1 cellular context compared by ENCODE assay signal in the genomic region with DNA sequence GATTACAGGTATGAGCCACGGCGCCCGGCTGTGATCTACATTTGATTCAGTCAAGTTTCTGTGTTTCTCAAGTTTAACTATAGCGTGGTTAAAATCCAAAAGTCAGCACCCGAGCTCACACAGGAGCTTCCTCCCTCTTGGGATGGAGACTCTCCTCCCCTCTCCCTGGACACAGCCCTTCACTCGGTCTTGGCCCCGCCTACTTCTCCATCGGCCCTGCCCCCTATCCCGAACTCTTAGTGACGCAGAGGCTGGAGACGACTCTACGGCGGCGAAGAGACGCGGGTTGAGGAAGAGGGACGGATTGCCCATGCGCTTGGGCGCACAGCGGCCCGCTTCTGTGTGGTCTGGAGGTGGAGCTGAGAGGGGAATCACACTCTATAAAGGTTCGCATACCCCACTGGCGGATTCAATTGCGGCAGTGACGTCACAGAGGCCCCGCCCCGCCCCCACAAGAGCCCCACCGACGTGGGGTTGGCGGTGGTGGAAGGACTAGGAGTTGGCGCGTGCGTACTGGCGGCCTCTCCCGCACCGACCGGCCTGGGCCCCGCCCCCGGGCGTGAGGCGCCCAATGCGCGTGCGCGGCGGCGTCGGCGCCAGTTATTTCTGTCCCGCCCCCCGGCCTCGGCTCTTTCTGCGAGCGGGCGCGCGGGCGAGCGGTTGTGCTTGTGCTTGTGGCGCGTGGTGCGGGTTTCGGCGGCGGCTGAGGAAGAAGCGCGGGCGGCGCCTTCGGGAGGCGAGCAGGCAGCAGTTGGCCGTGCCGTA.
TF ChIP-seq lines count a peak whose summit lies in the region.

A gene (plus strand): TSS at position 239 of the 765 bp plus-strand sequence. CDS start 694 bp downstream, outside the sequence.

TF ChIP-seq in HEK293, 187 proteins besides CTCF, POLR2A, EP300 and RAD21 (continued from another document):
- TF ChIP-seq ZNF19 (tag by site-specific recombination; IDR thresholded peaks at IDR 0.05; ENCODE audit: low read depth) (no peak), WT1 (tag by site-specific recombination; IDR thresholded peaks at IDR 0.05) (peak; percentile 64), REPIN1 (tag by site-specific recombination; IDR thresholded peaks at IDR 0.05; ENCODE audit: low read depth) (no peak; the same call in 1 of the 2 replicates), ZNF214 (tag by site-specific recombination; IDR thresholded peaks at IDR 0.05; ENCODE audit: borderline replicate concordance) (no peak), GLIS2 (tag by site-specific recombination; IDR thresholded peaks at IDR 0.05) (peak; percentile 95), ZNF114 (tag by site-specific recombination; IDR thresholded peaks at IDR 0.05) (no peak), ZNF529 (tag by site-specific recombination; IDR thresholded peaks at IDR 0.05; ENCODE audit: insufficient replicate concordance) (no peak), KLF16 (tag by site-specific recombination; IDR thresholded peaks at IDR 0.05) (no peak; the same call in 1 of the 2 replicates), ZNF624 (tag by site-specific recombination; IDR thresholded peaks at IDR 0.05) (no peak), ZNF501 (tag by site-specific recombination; IDR thresholded peaks at IDR 0.05) (peak; percentile 61; the same call in 1 of the 2 replicates), ZNF544 (tag by site-specific recombination; IDR thresholded peaks at IDR 0.05) (no peak), KLF10 (tag by site-specific recombination; IDR thresholded peaks at IDR 0.05) (peak; percentile 56; the same call in 1 of the 2 replicates), ZNF549 (tag by site-specific recombination; IDR thresholded peaks at IDR 0.05) (no peak), ZEB2 (tag by site-specific recombination; IDR thresholded peaks at IDR 0.05) (peak; percentile 79), ZNF660 (tag by site-specific recombination; IDR thresholded peaks at IDR 0.05) (peak; percentile 85), GLIS1 (tag by site-specific recombination; IDR thresholded peaks at IDR 0.05) (peak; percentile 81), MZF1 (tag by site-specific recombination; IDR thresholded peaks at IDR 0.05; ENCODE audit: borderline replicate concordance) (peak; percentile 99), ZNF404 (tag by site-specific recombination; IDR thresholded peaks at IDR 0.05) (no peak), ZBTB20 (tag by site-specific recombination; IDR thresholded peaks at IDR 0.05) (no peak)
- TF ChIP-seq, protein P1, sequence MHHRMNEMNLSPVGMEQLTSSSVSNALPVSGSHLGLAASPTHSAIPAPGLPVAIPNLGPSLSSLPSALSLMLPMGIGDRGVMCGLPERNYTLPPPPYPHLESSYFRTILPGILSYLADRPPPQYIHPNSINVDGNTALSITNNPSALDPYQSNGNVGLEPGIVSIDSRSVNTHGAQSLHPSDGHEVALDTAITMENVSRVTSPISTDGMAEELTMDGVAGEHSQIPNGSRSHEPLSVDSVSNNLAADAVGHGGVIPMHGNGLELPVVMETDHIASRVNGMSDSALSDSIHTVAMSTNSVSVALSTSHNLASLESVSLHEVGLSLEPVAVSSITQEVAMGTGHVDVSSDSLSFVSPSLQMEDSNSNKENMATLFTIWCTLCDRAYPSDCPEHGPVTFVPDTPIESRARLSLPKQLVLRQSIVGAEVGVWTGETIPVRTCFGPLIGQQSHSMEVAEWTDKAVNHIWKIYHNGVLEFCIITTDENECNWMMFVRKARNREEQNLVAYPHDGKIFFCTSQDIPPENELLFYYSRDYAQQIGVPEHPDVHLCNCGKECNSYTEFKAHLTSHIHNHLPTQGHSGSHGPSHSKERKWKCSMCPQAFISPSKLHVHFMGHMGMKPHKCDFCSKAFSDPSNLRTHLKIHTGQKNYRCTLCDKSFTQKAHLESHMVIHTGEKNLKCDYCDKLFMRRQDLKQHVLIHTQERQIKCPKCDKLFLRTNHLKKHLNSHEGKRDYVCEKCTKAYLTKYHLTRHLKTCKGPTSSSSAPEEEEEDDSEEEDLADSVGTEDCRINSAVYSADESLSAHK (tag by site-specific recombination; IDR thresholded peaks at IDR 0.05) = no peak
- TF ChIP-seq, protein P2, sequence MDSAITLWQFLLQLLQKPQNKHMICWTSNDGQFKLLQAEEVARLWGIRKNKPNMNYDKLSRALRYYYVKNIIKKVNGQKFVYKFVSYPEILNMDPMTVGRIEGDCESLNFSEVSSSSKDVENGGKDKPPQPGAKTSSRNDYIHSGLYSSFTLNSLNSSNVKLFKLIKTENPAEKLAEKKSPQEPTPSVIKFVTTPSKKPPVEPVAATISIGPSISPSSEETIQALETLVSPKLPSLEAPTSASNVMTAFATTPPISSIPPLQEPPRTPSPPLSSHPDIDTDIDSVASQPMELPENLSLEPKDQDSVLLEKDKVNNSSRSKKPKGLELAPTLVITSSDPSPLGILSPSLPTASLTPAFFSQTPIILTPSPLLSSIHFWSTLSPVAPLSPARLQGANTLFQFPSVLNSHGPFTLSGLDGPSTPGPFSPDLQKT (IDR thresholded peaks at IDR 0.05; ENCODE audit: borderline replicate concordance, low read depth, low read length) = no peak
- TF ChIP-seq, protein P3, sequence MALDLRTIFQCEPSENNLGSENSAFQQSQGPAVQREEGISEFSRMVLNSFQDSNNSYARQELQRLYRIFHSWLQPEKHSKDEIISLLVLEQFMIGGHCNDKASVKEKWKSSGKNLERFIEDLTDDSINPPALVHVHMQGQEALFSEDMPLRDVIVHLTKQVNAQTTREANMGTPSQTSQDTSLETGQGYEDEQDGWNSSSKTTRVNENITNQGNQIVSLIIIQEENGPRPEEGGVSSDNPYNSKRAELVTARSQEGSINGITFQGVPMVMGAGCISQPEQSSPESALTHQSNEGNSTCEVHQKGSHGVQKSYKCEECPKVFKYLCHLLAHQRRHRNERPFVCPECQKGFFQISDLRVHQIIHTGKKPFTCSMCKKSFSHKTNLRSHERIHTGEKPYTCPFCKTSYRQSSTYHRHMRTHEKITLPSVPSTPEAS (tag by site-specific recombination; IDR thresholded peaks at IDR 0.05) = no peak
